In the genomic region with DNA sequence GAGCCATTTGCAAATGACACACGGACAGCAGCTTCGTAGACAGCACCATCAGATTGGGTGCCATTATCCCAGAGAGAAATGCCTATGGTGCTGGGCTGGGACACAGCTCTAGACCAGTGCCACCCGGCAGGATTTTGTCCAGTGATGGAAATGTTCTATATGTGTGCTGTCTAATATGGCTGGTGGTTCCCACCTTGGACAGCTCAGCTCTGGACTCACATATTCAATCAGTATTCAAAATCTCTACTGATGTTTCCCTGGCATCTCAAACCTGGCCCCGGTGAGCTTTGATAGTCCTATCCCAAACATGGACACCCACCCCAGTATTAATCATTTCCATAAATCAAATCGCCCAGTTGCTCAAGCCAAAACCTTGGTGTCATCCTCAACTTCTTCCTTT, we compare ENCODE assay signal across 21 cellular contexts. TPM values are rescaled to one million over a fixed set of nuclear protein-coding genes. Genes with fewer than 3 reads are reported as not detected.
A peak's percentile ranks its signal among the peaks of the same experiment; 100 is the strongest.
DNase-seq lines count a peak whose midpoint lies in the region; ATAC-seq and TF ChIP-seq lines count a peak whose summit lies in the region.
"Had no signal": no experiment of that assay in that cellular context is flagged by ENCODE, and none has a peak within 500 bp of the region (broad histone marks: within the 10 kb centered on the region; RNA-seq: fewer than 3 reads in every experiment).

No MANE protein-coding gene starts in this region.

- no peak for TF ChIP-seq EP300 in SK-N-SH (IDR thresholded peaks at IDR 0.05; ENCODE audit: borderline replicate concordance in 1 of 2, low read depth in 1 of 2, low read length in 1 of 2)

- intact Hi-C loops in dorsolateral prefrontal cortex (cut with DNase I) = no loop called here
- intact Hi-C loops in posterior vena cava (cut with DNase I) = no loop called here
- intact Hi-C loops in activated naive CD4-positive, alpha-beta T cell treated with anti-CD3 and anti-CD28 coated beads for 36 hours (cut with micrococcal nuclease) = no loop called here

- no peak overlapping the region for H3K4me2 ChIP-seq in SK-N-SH
- H3K4me2 ChIP-seq in Karpas-422 (ENCODE audit: low read depth, low read length, poor library complexity, severe bottlenecking) = no peak overlapping the region
- H3K4me2 ChIP-seq: A549, GM23338 had no signal

- DNase-seq in SK-N-SH = no peak
- no peak for DNase-seq in dorsolateral prefrontal cortex
- DNase-seq in posterior vena cava (ENCODE audit: low spot score) = peak; percentile 19
- DNase-seq in NCI-H2227 (lab: John Stamatoyannopoulos, UW; ENCODE audit: unreplicated experiment) = no peak
- DNase-seq in Karpas-422 = no peak
- DNase-seq in NCI-H748 (lab: John Stamatoyannopoulos, UW; ENCODE audit: unreplicated experiment) = no peak
- DNase-seq in activated naive CD4-positive, alpha-beta T cell treated with anti-CD3 and anti-CD28 coated beads for 36 hours = no peak
- DNase-seq: AML-193; CD4-positive, alpha-beta T cell; DMS153; DMS79; GDM1; H7; IMR-90 had no signal

- CTCF ChIA-PET in SK-N-SH (lab: Yijun Ruan, JAX) = interaction anchor here (0.6 kb wide), 1 partner anchor 23 kb away, joined by 3 read pairs; a partner anchor contains a TSS
- CTCF ChIA-PET in activated naive CD4-positive, alpha-beta T cell treated with anti-CD3 and anti-CD28 coated beads for 36 hours (lab: Charles Lee) = interaction anchor here (0.9 kb wide), 1 partner anchor 25 kb away, joined by 5 read pairs; no protein-coding TSS in a partner anchor

- no peaks in the 10 kb centered on the region for H3K4me1 Mint-ChIP-seq in activated naive CD4-positive, alpha-beta T cell treated with anti-CD3 and anti-CD28 coated beads for 36 hours (ENCODE audit: low read depth)

- H4K20me1 ChIP-seq in SK-N-SH (ENCODE audit: insufficient read depth) = no peaks in the 10 kb centered on the region
- H4K20me1 ChIP-seq in Karpas-422 (ENCODE audit: insufficient read depth, low read depth, low read length) = no peaks in the 10 kb centered on the region

- no peaks in the 10 kb centered on the region for H3F3A ChIP-seq in SK-N-SH (replicated peaks; ENCODE audit: insufficient read depth)

- no peaks in the 10 kb centered on the region for H3K36me3 Mint-ChIP-seq in activated naive CD4-positive, alpha-beta T cell treated with anti-CD3 and anti-CD28 coated beads for 36 hours (ENCODE audit: low read depth)

- H3K27me3 Mint-ChIP-seq in activated naive CD4-positive, alpha-beta T cell treated with anti-CD3 and anti-CD28 coated beads for 36 hours (ENCODE audit: low read depth) = no peaks in the 10 kb centered on the region
- H3K27me3 Mint-ChIP-seq: CD4-positive, alpha-beta T cell had no signal

- H3K4me1 ChIP-seq in SK-N-SH (ENCODE audit: control insufficient read depth in 1 of 2, insufficient read depth in 2 of 2, low read depth in 1 of 2, low read length in 1 of 2) (no peaks in the 10 kb centered on the region), Karpas-422 (ENCODE audit: low read length) (no peaks in the 10 kb centered on the region)

- H3K9me2 ChIP-seq in SK-N-SH = no peaks in the 10 kb centered on the region
- no peaks in the 10 kb centered on the region for H3K9me2 ChIP-seq in Karpas-422 (replicated peaks; ENCODE audit: insufficient read depth, low read length)

- POLR2A ChIA-PET in SK-N-SH (lab: Yijun Ruan, JAX) = no interaction called here

- no peak overlapping the region for H3K4me3 Mint-ChIP-seq in activated naive CD4-positive, alpha-beta T cell treated with anti-CD3 and anti-CD28 coated beads for 36 hours
- H3K4me3 Mint-ChIP-seq: CD4-positive, alpha-beta T cell; GM23338 had no signal

- H3K36me3 ChIP-seq in SK-N-SH (replicated peaks in 1 of 2; ENCODE audit: control insufficient read depth in 1 of 2, insufficient read depth in 2 of 2, low read length in 1 of 2) = no peaks in the 10 kb centered on the region
- no peaks in the 10 kb centered on the region for H3K36me3 ChIP-seq in Karpas-422 (ENCODE audit: insufficient read depth, low read length)

- no peak for ATAC-seq in SK-N-SH treated with all-trans-retinoic acid at 6 μM for 48 hours
- ATAC-seq: A549, GM23338 had no signal

- H3K9ac ChIP-seq in SK-N-SH (no peak overlapping the region), Karpas-422 (ENCODE audit: low read length) (no peak overlapping the region)

- H3K9me3 ChIP-seq in SK-N-SH (no peaks in the 10 kb centered on the region), Karpas-422 (ENCODE audit: low read length) (no peaks in the 10 kb centered on the region)
- H3K9me3 ChIP-seq: A549 had no signal

- 59% methylated on average over 5 of the region's 5 CpGs for WGBS in SK-N-SH (ENCODE audit: low lambda C conversion rate)

- H3K27ac Mint-ChIP-seq in activated naive CD4-positive, alpha-beta T cell treated with anti-CD3 and anti-CD28 coated beads for 36 hours = no peak overlapping the region
- H3K27ac Mint-ChIP-seq: CD4-positive, alpha-beta T cell; GM23338 had no signal

- TF ChIP-seq CTCF in SK-N-SH (IDR thresholded peaks at IDR 0.05) (no peak), dorsolateral prefrontal cortex (IDR thresholded peaks at IDR 0.05 in 54 of 56, conservative IDR thresholded peaks at IDR 0.05 in 2 of 56; ENCODE audit: low read depth in 1 of 56, partially characterized antibody in 56 of 56) (no peak)

- H2AFZ ChIP-seq in SK-N-SH (ENCODE audit: low read depth) (no peak overlapping the region), Karpas-422 (ENCODE audit: low read length) (no peak overlapping the region)
- H2AFZ ChIP-seq: GM23338 had no signal

- H3K27me3 ChIP-seq in SK-N-SH (ENCODE audit: insufficient read depth) = 0 out of 2 replicates have a peak, but pooled peaks cover 4% of the 10 kb centered on the region
- H3K27me3 ChIP-seq in dorsolateral prefrontal cortex = peaks cover 0 to 12% (median 0%) of the 10 kb centered on the region in 45 donors
- H3K27me3 ChIP-seq in Karpas-422 (ENCODE audit: low read length) = no peaks in the 10 kb centered on the region

- TF ChIP-seq RAD21 in SK-N-SH (IDR thresholded peaks at IDR 0.05; ENCODE audit: low read length) = no peak

- H3K4me3 ChIP-seq in SK-N-SH (ENCODE audit: low read depth in 2 of 2, low read length in 1 of 2) (no peak overlapping the region), dorsolateral prefrontal cortex (no peak overlapping the region), Karpas-422 (ENCODE audit: low read length) (no peak overlapping the region)
- H3K4me3 ChIP-seq: A549, GM23338 had no signal

- no peak overlapping the region for H3K27ac ChIP-seq in SK-N-SH (ENCODE audit: low read depth in 2 of 2, low read length in 1 of 2)
- H3K27ac ChIP-seq in dorsolateral prefrontal cortex = peak overlapping the region in 52 of 59 donors; percentile 15 to 100 (median 97)
- H3K27ac ChIP-seq in Karpas-422 (ENCODE audit: low read length) = no peak overlapping the region
- H3K27ac ChIP-seq: 22Rv1, A549, C4-2B had no signal

- H3K79me2 ChIP-seq in SK-N-SH (ENCODE audit: insufficient read depth) (no peaks in the 10 kb centered on the region), Karpas-422 (ENCODE audit: low read length) (no peaks in the 10 kb centered on the region)

- no peaks in the 10 kb centered on the region for H3K9me3 Mint-ChIP-seq in activated naive CD4-positive, alpha-beta T cell treated with anti-CD3 and anti-CD28 coated beads for 36 hours
- H3K9me3 Mint-ChIP-seq: CD4-positive, alpha-beta T cell had no signal

TF ChIP-seq in SK-N-SH, 30 proteins besides CTCF, POLR2A, EP300 and RAD21 (continues in another document):
- no peak for TF ChIP-seq FOXM1 (IDR thresholded peaks at IDR 0.05; ENCODE audit: low read depth)
- no peak for TF ChIP-seq MEF2A (IDR thresholded peaks at IDR 0.05; ENCODE audit: borderline replicate concordance, low read depth)

TF ChIP-seq in SK-N-SH treated with all-trans-retinoic acid at 6 μM for 48 hours, 23 proteins besides CTCF, POLR2A, EP300 and RAD21 (continues in another document):
- TF ChIP-seq TOX (CRISPR knock-in tag; IDR thresholded peaks at IDR 0.05; ENCODE audit: borderline replicate concordance) = no peak
- TF ChIP-seq GLIS3 (CRISPR knock-in tag; IDR thresholded peaks at IDR 0.05) = no peak
- no peak for TF ChIP-seq ESRRG (CRISPR knock-in tag; IDR thresholded peaks at IDR 0.05)
- TF ChIP-seq, protein P1, sequence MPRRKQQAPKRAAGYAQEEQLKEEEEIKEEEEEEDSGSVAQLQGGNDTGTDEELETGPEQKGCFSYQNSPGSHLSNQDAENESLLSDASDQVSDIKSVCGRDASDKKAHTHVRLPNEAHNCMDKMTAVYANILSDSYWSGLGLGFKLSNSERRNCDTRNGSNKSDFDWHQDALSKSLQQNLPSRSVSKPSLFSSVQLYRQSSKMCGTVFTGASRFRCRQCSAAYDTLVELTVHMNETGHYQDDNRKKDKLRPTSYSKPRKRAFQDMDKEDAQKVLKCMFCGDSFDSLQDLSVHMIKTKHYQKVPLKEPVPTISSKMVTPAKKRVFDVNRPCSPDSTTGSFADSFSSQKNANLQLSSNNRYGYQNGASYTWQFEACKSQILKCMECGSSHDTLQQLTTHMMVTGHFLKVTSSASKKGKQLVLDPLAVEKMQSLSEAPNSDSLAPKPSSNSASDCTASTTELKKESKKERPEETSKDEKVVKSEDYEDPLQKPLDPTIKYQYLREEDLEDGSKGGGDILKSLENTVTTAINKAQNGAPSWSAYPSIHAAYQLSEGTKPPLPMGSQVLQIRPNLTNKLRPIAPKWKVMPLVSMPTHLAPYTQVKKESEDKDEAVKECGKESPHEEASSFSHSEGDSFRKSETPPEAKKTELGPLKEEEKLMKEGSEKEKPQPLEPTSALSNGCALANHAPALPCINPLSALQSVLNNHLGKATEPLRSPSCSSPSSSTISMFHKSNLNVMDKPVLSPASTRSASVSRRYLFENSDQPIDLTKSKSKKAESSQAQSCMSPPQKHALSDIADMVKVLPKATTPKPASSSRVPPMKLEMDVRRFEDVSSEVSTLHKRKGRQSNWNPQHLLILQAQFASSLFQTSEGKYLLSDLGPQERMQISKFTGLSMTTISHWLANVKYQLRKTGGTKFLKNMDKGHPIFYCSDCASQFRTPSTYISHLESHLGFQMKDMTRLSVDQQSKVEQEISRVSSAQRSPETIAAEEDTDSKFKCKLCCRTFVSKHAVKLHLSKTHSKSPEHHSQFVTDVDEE (CRISPR knock-in tag; IDR thresholded peaks at IDR 0.05) = no peak

RNA-seq across cellular contexts. Expression of a gene that starts 23.0 kb away (rescaled TPM):
- polyA plus RNA-seq in SK-N-SH (2012; rRNA removed) = not detected in 2 replicates
- not detected in 2 replicates for polyA plus RNA-seq in SK-N-SH (2012; cell fraction: cytosol; rRNA removed)
- not detected in 2 replicates for polyA plus RNA-seq in SK-N-SH (2012; cell fraction: nucleus; rRNA removed)
- total RNA-seq in dorsolateral prefrontal cortex (100 to 1,000 TPM in 11 of 120 experiments, 10 to 100 TPM in 106, 1 to 10 TPM in 3; 7.4 to 185 (median 44.7) TPM), posterior vena cava (not detected)
- total RNA-seq in Karpas-422 (2014; rRNA removed; shearing (Covaris generic); ENCODE audit: low replicate concordance) = not detected in 2 replicates
- total RNA-seq in activated naive CD4-positive, alpha-beta T cell treated with anti-CD3 and anti-CD28 coated beads for 36 hours = under 1 TPM in 1 of 2 experiments, not detected in 1; 0.15 TPM
- total RNA-seq: CD4-positive, alpha-beta T cell; Daoy; IMR-90 had no signal
- polyA plus RNA-seq: BJ, IMR-90 had no signal

RNA-seq across cellular contexts. Expression of a gene that starts 51.0 kb away (rescaled TPM):
- polyA plus RNA-seq in SK-N-SH (2012; rRNA removed) = 3.1 and 3.6 TPM in 2 replicates
- polyA plus RNA-seq in SK-N-SH (2012; cell fraction: cytosol; rRNA removed) = 1.8 and 1.9 TPM in 2 replicates
- 8.1 and 8.4 TPM in 2 replicates for polyA plus RNA-seq in SK-N-SH (2012; cell fraction: nucleus; rRNA removed)
- 10 to 100 TPM in 13 of 120 experiments, 1 to 10 TPM in 107; 1.3 to 18.4 (median 4.9) TPM for total RNA-seq in dorsolateral prefrontal cortex
- total RNA-seq in posterior vena cava = 10 to 100 TPM; 13.7 to 14.4 TPM
- total RNA-seq in Karpas-422 (2014; rRNA removed; shearing (Covaris generic); ENCODE audit: low replicate concordance) = 2.2 and 4.7 TPM in 2 replicates
- total RNA-seq in activated naive CD4-positive, alpha-beta T cell treated with anti-CD3 and anti-CD28 coated beads for 36 hours = 10 to 100 TPM; 10.7 to 12.0 TPM

Comparison
In these comparisons a context has a peak if more than half of its experiments do, and no peak if none do; other contexts are left out.
1. H3K27ac ChIP-seq: peak in dorsolateral prefrontal cortex (52 of 59); none in SK-N-SH (0 of 2) and Karpas-422 (single experiment).